1 cellular context compared by ENCODE assay signal in genomic region chr3:127834771-127835170, GRCh38.
TF ChIP-seq lines count a peak whose summit lies in the region.

No MANE protein-coding gene starts in this region.

TF ChIP-seq in HepG2, 621 proteins besides CTCF, POLR2A, EP300 and RAD21 (continued from another document):
- no peak for TF ChIP-seq BRF2 (CRISPR knock-in tag; IDR thresholded peaks at IDR 0.05)
- no peak for TF ChIP-seq ZNF703 (CRISPR knock-in tag; IDR thresholded peaks at IDR 0.05; ENCODE audit: borderline replicate concordance)
- no peak for TF ChIP-seq RNF219 (CRISPR knock-in tag; IDR thresholded peaks at IDR 0.05)
- no peak for TF ChIP-seq PRDM15 (CRISPR knock-in tag; IDR thresholded peaks at IDR 0.05)
- TF ChIP-seq TIGD3 (CRISPR knock-in tag; IDR thresholded peaks at IDR 0.05; ENCODE audit: borderline replicate concordance): no peak
- no peak for TF ChIP-seq PHF20 (CRISPR knock-in tag; IDR thresholded peaks at IDR 0.05)
- TF ChIP-seq E2F1 (CRISPR knock-in tag; IDR thresholded peaks at IDR 0.05): no peak
- TF ChIP-seq SMAD9 (CRISPR knock-in tag; IDR thresholded peaks at IDR 0.05): no peak
- no peak for TF ChIP-seq THAP11 (CRISPR knock-in tag; IDR thresholded peaks at IDR 0.05)
- no peak for TF ChIP-seq MTERF4 (CRISPR knock-in tag; IDR thresholded peaks at IDR 0.05)
- TF ChIP-seq KLF9 (CRISPR knock-in tag; IDR thresholded peaks at IDR 0.05; ENCODE audit: low read depth): no peak
